Comparison of ENCODE assay signal across 11 cellular contexts in genomic region chr4:128827280-128827679, GRCh38. TPM values are rescaled to one million over a fixed set of nuclear protein-coding genes. Genes with fewer than 3 reads are reported as not detected.
DNase-seq lines count a peak whose midpoint lies in the region; ATAC-seq and TF ChIP-seq lines count a peak whose summit lies in the region.
"Had no signal": no experiment of that assay in that cellular context is flagged by ENCODE, and none has a peak within 500 bp of the region (broad histone marks: within the 10 kb centered on the region; RNA-seq: fewer than 3 reads in every experiment).

No MANE protein-coding gene starts in this region.

- H2AK5ac ChIP-seq in trophoblast cell (ENCODE audit: low read length) = no peak overlapping the region

- H2BK5ac ChIP-seq in trophoblast cell (ENCODE audit: low read depth, low read length, poor library complexity) = no peak overlapping the region

- CTCF ChIA-PET in activated B cell treated with CpG ODN at 0.5 μM for 24 hours (lab: Charles Lee) = no interaction called here

- no peak overlapping the region for H3K27ac ChIP-seq in trophoblast cell (ENCODE audit: low read depth, low read length)

- H3K4me3 ChIP-seq in trophoblast cell (ENCODE audit: low read depth, low read length) = no peak overlapping the region

- ATAC-seq in HG02610 (IDR thresholded peaks at IDR 0.05; ENCODE audit: unreplicated experiment) (peak; percentile 24), activated B cell treated with CpG ODN at 0.5 μM for 24 hours (ENCODE audit: low read depth) (no peak)
- ATAC-seq: left cardiac atrium had no signal

- H3K4me3 Mint-ChIP-seq in activated T-cell treated with anti-CD3 and anti-CD28 coated beads, Interleukin-2, amount 50 U/mL, for 24 hours = no peak overlapping the region
- no peak overlapping the region for H3K4me3 Mint-ChIP-seq in activated B cell treated with CpG ODN at 0.5 μM for 24 hours

- intact Hi-C loops in activated B cell treated with CpG ODN at 0.5 μM for 24 hours (cut with micrococcal nuclease) = loop anchor here (5.0 kb wide), 1 partner anchor 35 kb away; no protein-coding TSS in a partner anchor

- no peaks in the 10 kb centered on the region for H3K79me1 ChIP-seq in trophoblast cell (ENCODE audit: low read length)

- no peak overlapping the region for H3K4me2 ChIP-seq in trophoblast cell (ENCODE audit: low read length)

- no peak for TF ChIP-seq CTCF in activated B cell treated with CpG ODN at 0.5 μM for 24 hours (IDR thresholded peaks at IDR 0.05)

- peaks cover 10 to 12% of the 10 kb centered on the region in 2 experiments for H3K4me1 ChIP-seq in trophoblast cell (ENCODE audit: control insufficient read depth in 1 of 2, insufficient read depth in 2 of 2, low read length in 2 of 2)

- no peak overlapping the region for H3K23ac ChIP-seq in trophoblast cell (ENCODE audit: low read length)

- peaks cover 14% of the 10 kb centered on the region for H3K79me2 ChIP-seq in trophoblast cell (ENCODE audit: control insufficient read depth, insufficient read depth, low read length, poor library complexity)

- H4K12ac ChIP-seq in trophoblast cell (ENCODE audit: low read depth, low read length) = no peak overlapping the region

- H3K27me3 Mint-ChIP-seq in activated T-cell treated with anti-CD3 and anti-CD28 coated beads, Interleukin-2, amount 50 U/mL, for 24 hours = no peaks in the 10 kb centered on the region
- no peaks in the 10 kb centered on the region for H3K27me3 Mint-ChIP-seq in activated B cell treated with CpG ODN at 0.5 μM for 24 hours

- H2BK12ac ChIP-seq in trophoblast cell (ENCODE audit: low read length) = no peak overlapping the region

- POLR2A ChIA-PET in activated B cell treated with CpG ODN at 0.5 μM for 24 hours (lab: Charles Lee) = interaction anchor here (1.3 to 1.6 kb wide), 2 partner anchors 15 to 17 kb away, joined by 5 to 7 read pairs; partner anchors contain the start of gene JADE1

- peaks cover 82% of the 10 kb centered on the region for H3K4me1 Mint-ChIP-seq in activated T-cell treated with anti-CD3 and anti-CD28 coated beads, Interleukin-2, amount 50 U/mL, for 24 hours (ENCODE audit: low read depth)
- H3K4me1 Mint-ChIP-seq in activated B cell treated with CpG ODN at 0.5 μM for 24 hours = peaks cover 71% of the 10 kb centered on the region

- no peak overlapping the region for H3K14ac ChIP-seq in trophoblast cell (ENCODE audit: low read length)

- peaks cover 72% of the 10 kb centered on the region for H3K36me3 Mint-ChIP-seq in activated T-cell treated with anti-CD3 and anti-CD28 coated beads, Interleukin-2, amount 50 U/mL, for 24 hours (ENCODE audit: low read depth)
- H3K36me3 Mint-ChIP-seq in activated B cell treated with CpG ODN at 0.5 μM for 24 hours (ENCODE audit: low read depth) = peaks cover 25% of the 10 kb centered on the region

- no peak overlapping the region for H3K18ac ChIP-seq in trophoblast cell (ENCODE audit: low read length)

- peak overlapping the region; percentile 14 for H3K4ac ChIP-seq in trophoblast cell (ENCODE audit: low read depth, low read length)

- no peaks in the 10 kb centered on the region for H3K9me3 ChIP-seq in trophoblast cell (ENCODE audit: insufficient read depth, low read depth, low read length)

- peaks cover 0 to 3% of the 10 kb centered on the region in 2 experiments for H3K36me3 ChIP-seq in trophoblast cell (ENCODE audit: control insufficient read depth in 1 of 2, insufficient read depth in 2 of 2, low read length in 2 of 2)

- no peaks in the 10 kb centered on the region for H3K27me3 ChIP-seq in trophoblast cell (ENCODE audit: insufficient read depth, low read length)

- peak overlapping the region; percentile 50 for H3K27ac Mint-ChIP-seq in activated T-cell treated with anti-CD3 and anti-CD28 coated beads, Interleukin-2, amount 50 U/mL, for 24 hours
- peak overlapping the region; percentile 26 for H3K27ac Mint-ChIP-seq in activated B cell treated with CpG ODN at 0.5 μM for 24 hours

- no peak for DNase-seq in activated T-cell treated with anti-CD3 and anti-CD28 coated beads, Interleukin-2, amount 50 U/mL, for 24 hours
- DNase-seq in activated T-cell treated with anti-CD3 and anti-CD28 coated beads for 4 hours (no peak), activated B cell treated with CpG ODN at 0.5 μM for 24 hours (no peak), trophoblast cell (no peak), SIG-M5 (lab: John Stamatoyannopoulos, UW) (no peak), HuH-7 (ENCODE audit: low spot score) (no peak), NCI-H2171 treated with DMSO at 0.1 percent for 48 hours (lab: John Stamatoyannopoulos, UW) (no peak)
- DNase-seq: central memory CD4-positive, alpha-beta T cell; H7; left cardiac atrium had no signal

- H2BK120ac ChIP-seq in trophoblast cell (ENCODE audit: insufficient read depth, low read length, poor library complexity) = no peak overlapping the region

- no peak overlapping the region for H4K91ac ChIP-seq in trophoblast cell (ENCODE audit: low read depth, low read length)

- H4K8ac ChIP-seq in trophoblast cell (ENCODE audit: low read depth, low read length) = no peak overlapping the region

- no peak overlapping the region for H3K9ac ChIP-seq in trophoblast cell (ENCODE audit: low read length)

- H2AFZ ChIP-seq in trophoblast cell (ENCODE audit: insufficient read depth, low read length, poor library complexity) = no peak overlapping the region

- H3K9me3 Mint-ChIP-seq in activated T-cell treated with anti-CD3 and anti-CD28 coated beads, Interleukin-2, amount 50 U/mL, for 24 hours = no peaks in the 10 kb centered on the region
- peaks cover 2% of the 10 kb centered on the region for H3K9me3 Mint-ChIP-seq in activated B cell treated with CpG ODN at 0.5 μM for 24 hours

RNA-seq across cellular contexts. Expression of gene JADE1, which starts 17.8 kb away (rescaled TPM):
- 26.2 and 29.2 TPM in 2 replicates for total RNA-seq in activated B cell treated with CpG ODN at 0.5 μM for 24 hours
- polyA plus RNA-seq in trophoblast cell (2013) = 17.0 TPM in 2 replicates
